ENCODE assay signal across 9 cellular contexts in genomic region chr6:25017486-25017885, GRCh38.
DNase-seq lines count a peak whose midpoint lies in the region; ATAC-seq and TF ChIP-seq lines count a peak whose summit lies in the region.
"Had no signal": no experiment of that assay in that cellular context is flagged by ENCODE, and none has a peak within 500 bp of the region (broad histone marks: within the 10 kb centered on the region; RNA-seq: fewer than 3 reads in every experiment).

No MANE protein-coding gene starts in this region.

- POLR2A ChIA-PET in CD8-positive, alpha-beta T cell (lab: Charles Lee), result interaction anchor here (0.8 to 1.8 kb wide), 22 partner anchors 10 to 242 kb away, joined by 3 to 15 read pairs (median 4); partner anchors contain the start of genes GMNN and RIPOR2

- H3K4me3 ChIP-seq in CD8-positive, alpha-beta T cell (ENCODE audit: low read depth, low read length), result no peak overlapping the region
- H3K4me3 ChIP-seq in mesodermal cell (ENCODE audit: extremely low read depth, insufficient read depth, low read length, poor library complexity, severe bottlenecking), result no peak overlapping the region
- H3K4me3 ChIP-seq: neural progenitor cell had no signal

- H3K27me3 ChIP-seq in CD8-positive, alpha-beta T cell (ENCODE audit: insufficient read depth, low read length), result no peaks in the 10 kb centered on the region
- H3K27me3 ChIP-seq: neural progenitor cell had no signal

- no peak for DNase-seq in CD8-positive, alpha-beta T cell
- peak; percentile 90 for DNase-seq in M059J (ENCODE audit: low read depth)
- DNase-seq in astrocyte of the hippocampus (ENCODE audit: low read depth, low spot score), result peak; percentile 65
- no peak for DNase-seq in mesenteric fat pad (ENCODE audit: low spot score)
- no peak for DNase-seq in T1000 (lab: John Stamatoyannopoulos, UW)
- DNase-seq in left lobe of liver (ENCODE audit: low spot score), result no peak

- H3K36me3 Mint-ChIP-seq in CD8-positive, alpha-beta T cell, result no peaks in the 10 kb centered on the region
- H3K36me3 Mint-ChIP-seq: neural progenitor cell had no signal

- intact Hi-C loops in CD8-positive, alpha-beta T cell (cut with DNase I, micrococcal nuclease), result loop anchor here in 1 of 2 experiments (2.0 to 5.0 kb wide), 2 partner anchors 25 to 300 kb away; partner anchors contain the start of gene C6orf62

- H3K27ac Mint-ChIP-seq in CD8-positive, alpha-beta T cell, result peak overlapping the region; percentile 87
- H3K27ac Mint-ChIP-seq: neural progenitor cell had no signal

- peaks cover 44% of the 10 kb centered on the region for H3K4me1 Mint-ChIP-seq in CD8-positive, alpha-beta T cell (ENCODE audit: low read depth)

- peaks cover 31% of the 10 kb centered on the region for H3K4me1 ChIP-seq in CD8-positive, alpha-beta T cell (ENCODE audit: insufficient read depth, low read length)
- H3K4me1 ChIP-seq in mesodermal cell (ENCODE audit: control insufficient read depth, insufficient read depth, low read length, poor library complexity, severe bottlenecking), result peaks cover 6% of the 10 kb centered on the region

- peak overlapping the region; percentile 4 for H3K4me3 Mint-ChIP-seq in CD8-positive, alpha-beta T cell
- H3K4me3 Mint-ChIP-seq: neural progenitor cell had no signal

- H3K9me3 Mint-ChIP-seq in CD8-positive, alpha-beta T cell, result no peaks in the 10 kb centered on the region
- H3K9me3 Mint-ChIP-seq: neural progenitor cell had no signal

- 66 to 87% methylated on average over 2 to 3 of the region's 4 CpGs for WGBS in mesodermal cell (ENCODE audit: insufficient coverage in 2 of 2), 2 experiments

- no peaks in the 10 kb centered on the region for H3K27me3 Mint-ChIP-seq in CD8-positive, alpha-beta T cell (ENCODE audit: low read depth)

- no peaks in the 10 kb centered on the region for H3K9me3 ChIP-seq in CD8-positive, alpha-beta T cell (ENCODE audit: low read length)
- H3K9me3 ChIP-seq in mesodermal cell (ENCODE audit: control insufficient read depth, low read length), result no peaks in the 10 kb centered on the region

- ATAC-seq in CD8-positive, alpha-beta T cell, result no peak
- no peak for ATAC-seq in GM21526 (IDR thresholded peaks at IDR 0.05; ENCODE audit: low FRiP score, unreplicated experiment)
- ATAC-seq in left lobe of liver, result no peak

- H3K36me3 ChIP-seq in CD8-positive, alpha-beta T cell (ENCODE audit: insufficient read depth, low read length), result no peaks in the 10 kb centered on the region
- no peaks in the 10 kb centered on the region for H3K36me3 ChIP-seq in mesodermal cell (ENCODE audit: control insufficient read depth, insufficient read depth, low read length)
- H3K36me3 ChIP-seq: neural progenitor cell had no signal

- no peak overlapping the region for H3K27ac ChIP-seq in CD8-positive, alpha-beta T cell (ENCODE audit: low read depth, low read length)
- peak overlapping the region; percentile 33 for H3K27ac ChIP-seq in mesodermal cell (ENCODE audit: low read depth, low read length, severe bottlenecking)
- H3K27ac ChIP-seq: neural progenitor cell had no signal

- no peak for TF ChIP-seq CTCF in CD8-positive, alpha-beta T cell (IDR thresholded peaks at IDR 0.05)

- CTCF ChIA-PET in CD8-positive, alpha-beta T cell (lab: Charles Lee), result interaction anchor here (0.5 to 6.9 kb wide), 80 partner anchors 9 to 940 kb away, joined by 3 to 119 read pairs (median 6); partner anchors contain the start of genes ARMH2, GMNN and RIPOR2

Comparison
In these comparisons a context has a peak if more than half of its experiments do, and no peak if none do; other contexts are left out.
1. DNase-seq: peak in M059J (single experiment) and astrocyte of the hippocampus (single experiment); none in CD8-positive, alpha-beta T cell (0 of 7), mesenteric fat pad (single experiment), T1000 (single experiment) and left lobe of liver (single experiment).